ENCODE assay signal across 15 cellular contexts in genomic region chr20:53757472-53757913, GRCh38.
A peak's percentile ranks its signal among the peaks of the same experiment; 100 is the strongest.
DNase-seq lines count a peak whose midpoint lies in the region; ATAC-seq and TF ChIP-seq lines count a peak whose summit lies in the region.
"Had no signal": no experiment of that assay in that cellular context is flagged by ENCODE, and none has a peak within 500 bp of the region (broad histone marks: within the 10 kb centered on the region; RNA-seq: fewer than 3 reads in every experiment).

No MANE protein-coding gene starts in this region.

- H3K4me1 ChIP-seq in foreskin keratinocyte: peaks cover 13% of the 10 kb centered on the region
- H3K4me1 ChIP-seq in lower lobe of right lung: peaks cover 11% of the 10 kb centered on the region

- TF ChIP-seq CTCF in RWPE1 (conservative IDR thresholded peaks at IDR 0.05; ENCODE audit: low read depth) (no peak), foreskin keratinocyte (conservative IDR thresholded peaks at IDR 0.05) (peak; percentile 56), retinal pigment epithelial cell (conservative IDR thresholded peaks at IDR 0.05; ENCODE audit: low read depth, low read length) (no peak), coronary artery (IDR thresholded peaks at IDR 0.05) (no peak), lower lobe of right lung (IDR thresholded peaks at IDR 0.05) (no peak)

- H3K9me3 ChIP-seq in lower lobe of right lung: no peaks in the 10 kb centered on the region
- H3K9me3 ChIP-seq: spleen had no signal

- peak; percentile 40 for DNase-seq in NCI-H510A treated with DMSO at 0.1 percent for 48 hours (lab: John Stamatoyannopoulos, UW)
- DNase-seq in NCI-H510A (lab: John Stamatoyannopoulos, UW): no peak
- peak; percentile 83 for DNase-seq in RWPE1 (ENCODE audit: low spot score)
- peak; percentile 60 to 74 for DNase-seq in foreskin keratinocyte
- DNase-seq in retinal pigment epithelial cell (ENCODE audit: low read depth): no peak
- no peak for DNase-seq in coronary artery (ENCODE audit: low spot score)
- no peak for DNase-seq in lower lobe of right lung
- DNase-seq in HUDEP-2 (lab: John Stamatoyannopoulos, UW; ENCODE audit: unreplicated experiment in 76 of 76): no peak
- DNase-seq: activated CD8-positive, alpha-beta T cell treated with anti-CD3 and anti-CD28 coated beads for 36 hours; CD4-positive, CD25-positive, alpha-beta regulatory T cell; immature natural killer cell; NCI-H2029 treated with DMSO at 0.1 percent for 48 hours; spleen; stimulated activated naive CD8-positive, alpha-beta T cell treated with anti-CD3 and anti-CD28 coated beads, Interleukin-15, Interleukin-2, amounts not matched to agents 100 U/mL and 50 U/mL, for 24 hours had no signal

- ATAC-seq in foreskin keratinocyte (peak; percentile 73), lower lobe of right lung (no peak)
- ATAC-seq: activated CD8-positive, alpha-beta T cell treated with anti-CD3 and anti-CD28 coated beads for 36 hours; SK-N-SH treated with all-trans-retinoic acid at 6 μM for 48 hours; stimulated activated naive CD8-positive, alpha-beta T cell treated with anti-CD3 and anti-CD28 coated beads, Interleukin-15, Interleukin-2, amounts not matched to agents 100 U/mL and 50 U/mL, for 24 hours had no signal

- POLR2A ChIA-PET in RWPE1 (lab: Yijun Ruan, JAX; ENCODE audit: low non-redundant PET): interaction anchor here (0.8 kb wide), 1 partner anchor 140 kb away, joined by 3 read pairs; no protein-coding TSS in a partner anchor

- no peaks in the 10 kb centered on the region for H3K36me3 ChIP-seq in lower lobe of right lung
- H3K36me3 ChIP-seq: spleen had no signal

- H3K27me3 ChIP-seq in foreskin keratinocyte: no peaks in the 10 kb centered on the region
- H3K27me3 ChIP-seq in lower lobe of right lung (ENCODE audit: low read depth): no peaks in the 10 kb centered on the region
- H3K27me3 ChIP-seq: spleen had no signal

- intact Hi-C loops in lower lobe of right lung (cut with DNase I): no loop called here

- H3K4me3 ChIP-seq in retinal pigment epithelial cell (ENCODE audit: low read length): peak overlapping the region; percentile 5
- H3K4me3 ChIP-seq in coronary artery: no peak overlapping the region
- H3K4me3 ChIP-seq in lower lobe of right lung: no peak overlapping the region
- H3K4me3 ChIP-seq: spleen had no signal

- CTCF ChIA-PET in RWPE1 (lab: Yijun Ruan, JAX): interaction anchor here (0.8 to 1.7 kb wide), 3 partner anchors 16 to 160 kb away, joined by 3 to 4 read pairs (median 3); no protein-coding TSS in a partner anchor

- H3K27ac ChIP-seq in RWPE1: peak overlapping the region; percentile 84
- peak overlapping the region; percentile 23 for H3K27ac ChIP-seq in foreskin keratinocyte
- no peak overlapping the region for H3K27ac ChIP-seq in coronary artery
- H3K27ac ChIP-seq in lower lobe of right lung: no peak overlapping the region
- H3K27ac ChIP-seq: spleen had no signal

Comparison
In these comparisons a context has a peak if more than half of its experiments do, and no peak if none do; other contexts are left out.
1. DNase-seq: peak in NCI-H510A treated with DMSO at 0.1 percent for 48 hours (single experiment), RWPE1 (single experiment) and foreskin keratinocyte (2 of 2); none in NCI-H510A (single experiment), retinal pigment epithelial cell (single experiment), coronary artery (single experiment), lower lobe of right lung (single experiment) and HUDEP-2 (0 of 76).
2. H3K27ac ChIP-seq: peak in RWPE1 (single experiment) and foreskin keratinocyte (single experiment); none in coronary artery (0 of 2) and lower lobe of right lung (single experiment).